8 cellular contexts compared by ENCODE assay signal in genomic region chr9:89317282-89317681, GRCh38. TPM values are rescaled to one million over a fixed set of nuclear protein-coding genes. Genes with fewer than 3 reads are reported as not detected.
DNase-seq lines count a peak whose midpoint lies in the region; ATAC-seq and TF ChIP-seq lines count a peak whose summit lies in the region.

No MANE protein-coding gene starts in this region.

- H3K9me3 Mint-ChIP-seq in activated CD4-positive, alpha-beta memory T cell treated with anti-CD3 and anti-CD28 coated beads, Interleukin-2, amount 10 ng/mL, durations not matched to agents 7 days and 5 days, result no peaks in the 10 kb centered on the region
- H3K9me3 Mint-ChIP-seq in memory B cell, result no peaks in the 10 kb centered on the region

- H3K4me1 ChIP-seq in BLaER1 treated with 17β-estradiol and CSF1 and Interleukin-3, amounts not matched to agents 10 nM and 100 nM, result peaks cover 41 to 64% (median 59%) of the 10 kb centered on the region in 10 experiments
- no peaks in the 10 kb centered on the region for H3K4me1 ChIP-seq in HEK293 (ENCODE audit: control insufficient read depth, insufficient read depth, low read length)

- peaks cover 76% of the 10 kb centered on the region for H3K36me3 Mint-ChIP-seq in activated CD4-positive, alpha-beta memory T cell treated with anti-CD3 and anti-CD28 coated beads, Interleukin-2, amount 10 ng/mL, durations not matched to agents 7 days and 5 days (ENCODE audit: low read depth)
- peaks cover 6% of the 10 kb centered on the region for H3K36me3 Mint-ChIP-seq in memory B cell

- H3K9me3 ChIP-seq in BLaER1 treated with 17β-estradiol and CSF1 and Interleukin-3, amounts not matched to agents 10 nM and 100 nM (replicated peaks in 1 of 11), result no peaks in the 10 kb centered on the region
- H3K9me3 ChIP-seq in HEK293 (ENCODE audit: control insufficient read depth, insufficient read depth, low read depth, low read length), result no peaks in the 10 kb centered on the region

- peak overlapping the region; percentile 82 to 95 (median 91) for H3K4me2 ChIP-seq in BLaER1 treated with 17β-estradiol and CSF1 and Interleukin-3, amounts not matched to agents 10 nM and 100 nM

- H3K27me3 Mint-ChIP-seq in activated CD4-positive, alpha-beta memory T cell treated with anti-CD3 and anti-CD28 coated beads, Interleukin-2, amount 10 ng/mL, durations not matched to agents 7 days and 5 days, result no peaks in the 10 kb centered on the region
- no peaks in the 10 kb centered on the region for H3K27me3 Mint-ChIP-seq in memory B cell

- H3K27ac ChIP-seq in BLaER1 treated with 17β-estradiol and CSF1 and Interleukin-3, amounts not matched to agents 10 nM and 100 nM, result peak overlapping the region in 10 of 11 experiments; percentile 97 to 100 (median 99); a peak in 20 of 22 replicates
- peak overlapping the region; percentile 91 for H3K27ac ChIP-seq in HEK293 (ENCODE audit: extremely low read depth, low read depth, low read length)

- peaks cover 13 to 86% (median 58%) of the 10 kb centered on the region in 11 experiments; a peak in 21 of 22 replicates for H3K36me3 ChIP-seq in BLaER1 treated with 17β-estradiol and CSF1 and Interleukin-3, amounts not matched to agents 10 nM and 100 nM
- peaks cover 11 to 65% of the 10 kb centered on the region in 2 experiments for H3K36me3 ChIP-seq in HEK293 (ENCODE audit: control insufficient read depth in 2 of 2, insufficient read depth in 1 of 2, low read length in 2 of 2)

- peaks cover 0 to 44% (median 30%) of the 10 kb centered on the region in 11 experiments; a peak in 17 of 22 replicates for H4K20me1 ChIP-seq in BLaER1 treated with 17β-estradiol and CSF1 and Interleukin-3, amounts not matched to agents 10 nM and 100 nM

- CTCF ChIA-PET in HEK293 (lab: Yijun Ruan, JAX), result no interaction called here
- CTCF ChIA-PET in activated CD4-positive, alpha-beta memory T cell treated with anti-CD3 and anti-CD28 coated beads, Interleukin-2, amount 10 ng/mL, durations not matched to agents 7 days and 5 days (lab: Charles Lee), result no interaction called here

- POLR2A ChIA-PET in HEK293 (lab: Yijun Ruan, JAX), result no interaction called here
- POLR2A ChIA-PET in activated CD4-positive, alpha-beta memory T cell treated with anti-CD3 and anti-CD28 coated beads, Interleukin-2, amount 10 ng/mL, durations not matched to agents 7 days and 5 days (lab: Charles Lee), result interaction anchor here (2.0 kb wide), 1 partner anchor 91 kb away, joined by 8 read pairs; no protein-coding TSS in a partner anchor

- no peak for TF ChIP-seq CTCF in HEK293 (tag by site-specific recombination; IDR thresholded peaks at IDR 0.05)

- peak overlapping the region in 6 of 10 experiments; percentile 52 to 80 (median 70); a peak in 11 of 20 replicates for H3K4me3 ChIP-seq in BLaER1 treated with 17β-estradiol and CSF1 and Interleukin-3, amounts not matched to agents 10 nM and 100 nM
- H3K4me3 ChIP-seq in HEK293 (ENCODE audit: low read depth, low read length), result no peak overlapping the region

- H3K27me3 ChIP-seq in BLaER1 treated with 17β-estradiol and CSF1 and Interleukin-3, amounts not matched to agents 10 nM and 100 nM, result no peaks in the 10 kb centered on the region

- H3K9ac ChIP-seq in BLaER1 treated with 17β-estradiol and CSF1 and Interleukin-3, amounts not matched to agents 10 nM and 100 nM, result peak overlapping the region; percentile 21 to 100 (median 98); a peak in 20 of 22 replicates

- peak overlapping the region; percentile 90 for H3K27ac Mint-ChIP-seq in activated CD4-positive, alpha-beta memory T cell treated with anti-CD3 and anti-CD28 coated beads, Interleukin-2, amount 10 ng/mL, durations not matched to agents 7 days and 5 days
- peak overlapping the region; percentile 99 for H3K27ac Mint-ChIP-seq in memory B cell

- H3K4me3 Mint-ChIP-seq in activated CD4-positive, alpha-beta memory T cell treated with anti-CD3 and anti-CD28 coated beads, Interleukin-2, amount 10 ng/mL, durations not matched to agents 7 days and 5 days, result peak overlapping the region; percentile 79
- H3K4me3 Mint-ChIP-seq in memory B cell, result peak overlapping the region; percentile 90

- no peak for ATAC-seq in memory B cell (ENCODE audit: low read depth)
- no peak for ATAC-seq in GM21515 (IDR thresholded peaks at IDR 0.05; ENCODE audit: unreplicated experiment)
- no peak for ATAC-seq in HG03439 (IDR thresholded peaks at IDR 0.05; ENCODE audit: unreplicated experiment)
- no peak for ATAC-seq in HG03342 (IDR thresholded peaks at IDR 0.05; ENCODE audit: unreplicated experiment)

- DNase-seq in activated CD4-positive, alpha-beta memory T cell treated with anti-CD3 and anti-CD28 coated beads, Interleukin-2, amount 10 ng/mL, durations not matched to agents 7 days and 5 days, result no peak
- DNase-seq in memory B cell (ENCODE audit: low spot score in 2 of 2) (no peak), DMS79 treated with DMSO at 0.1 percent for 48 hours (lab: John Stamatoyannopoulos, UW) (no peak)

- H3K4me1 Mint-ChIP-seq in activated CD4-positive, alpha-beta memory T cell treated with anti-CD3 and anti-CD28 coated beads, Interleukin-2, amount 10 ng/mL, durations not matched to agents 7 days and 5 days, result peaks cover 82% of the 10 kb centered on the region
- peaks cover 11% of the 10 kb centered on the region for H3K4me1 Mint-ChIP-seq in memory B cell

TF ChIP-seq in HEK293, 187 proteins besides CTCF, POLR2A, EP300 and RAD21:
- TF ChIP-seq ZNF529 (tag by site-specific recombination; IDR thresholded peaks at IDR 0.05; ENCODE audit: insufficient replicate concordance), result no peak
- no peak for TF ChIP-seq ZSCAN16 (tag by site-specific recombination; IDR thresholded peaks at IDR 0.05)
- TF ChIP-seq BCL11A (tag by site-specific recombination; IDR thresholded peaks at IDR 0.05; ENCODE audit: low read depth), result no peak
- no peak for TF ChIP-seq ZNF670 (tag by site-specific recombination; IDR thresholded peaks at IDR 0.05; ENCODE audit: low read depth)
- TF ChIP-seq GLIS2 (tag by site-specific recombination; IDR thresholded peaks at IDR 0.05), result no peak
- TF ChIP-seq PRDM10 (tag by site-specific recombination; IDR thresholded peaks at IDR 0.05), result 0 out of 2 replicates have a peak, but pooled peaks have one; percentile 19
- no peak for TF ChIP-seq TRIM28 (IDR thresholded peaks at IDR 0.05; ENCODE audit: borderline replicate concordance, low read length)
- no peak for TF ChIP-seq HOXA7 (CRISPR knock-in tag; IDR thresholded peaks at IDR 0.05; ENCODE audit: borderline replicate concordance)
- peak; percentile 41; the same call in 1 of the 2 replicates for TF ChIP-seq ZBTB17 (tag by site-specific recombination; IDR thresholded peaks at IDR 0.05)

RNA-seq across cellular contexts. Expression of gene SECISBP2, which starts 1.0 kb away (rescaled TPM):
- 10 to 100 TPM; 35.2 to 35.7 TPM for total RNA-seq in activated CD4-positive, alpha-beta memory T cell treated with anti-CD3 and anti-CD28 coated beads, Interleukin-2, amount 10 ng/mL, durations not matched to agents 7 days and 5 days

RNA-seq across cellular contexts. Expression of gene CKS2, which starts 6.3 kb away (rescaled TPM):
- 100 to 1,000 TPM; 175 to 180 TPM for total RNA-seq in activated CD4-positive, alpha-beta memory T cell treated with anti-CD3 and anti-CD28 coated beads, Interleukin-2, amount 10 ng/mL, durations not matched to agents 7 days and 5 days
